ENCODE assay signal across 1 cellular context in genomic region chr12:27779837-27780611, GRCh38.
TF ChIP-seq lines count a peak whose summit lies in the region.

TSS of gene KLHL42 (plus strand) at chr12:27780233. CDS start at chr12:27780331, 98 bp downstream.
TSS of gene MANSC4 (minus strand) at chr12:27780236. CDS start at chr12:27771276, 8,960 bp downstream.

TF ChIP-seq in GM12878, 131 proteins besides CTCF, POLR2A, EP300 and RAD21 (continued from another document):
- peak; percentile 30; the same call in 1 of the 2 replicates for TF ChIP-seq MAX (IDR thresholded peaks at IDR 0.05; ENCODE audit: low read depth, low read length)
- TF ChIP-seq ETV6 (conservative IDR thresholded peaks at IDR 0.05 in 1 of 2, IDR thresholded peaks at IDR 0.05 in 1 of 2; ENCODE audit: borderline replicate concordance in 1 of 2, low read depth in 1 of 2) = 0 out of 4 replicates have a peak, but pooled peaks of 1 of the 2 experiments have one; percentile 12
- TF ChIP-seq ZNF687 (IDR thresholded peaks at IDR 0.05) = peak; percentile 56
- no peak for TF ChIP-seq NR2C1 (IDR thresholded peaks at IDR 0.05)
- TF ChIP-seq YY1 (IDR thresholded peaks at IDR 0.05; ENCODE audit: low read depth, low read length) = peak; percentile 85
- no peak for TF ChIP-seq TCF7 (IDR thresholded peaks at IDR 0.05; ENCODE audit: borderline replicate concordance)
- TF ChIP-seq TCF3 (IDR thresholded peaks at IDR 0.05; ENCODE audit: borderline replicate concordance, insufficient read depth, low read depth, low read length) = 0 out of 2 replicates have a peak, but pooled peaks have one; percentile 35
- TF ChIP-seq HDAC2 (IDR thresholded peaks at IDR 0.05) = no peak
- TF ChIP-seq KAT2A (conservative IDR thresholded peaks at IDR 0.05; ENCODE audit: control insufficient read depth, low read depth, low read length) = no peak
- 0 out of 2 replicates have a peak, but pooled peaks have one; percentile 63 for TF ChIP-seq CHD1 (IDR thresholded peaks at IDR 0.05; ENCODE audit: low read depth, low read length)
